14 cellular contexts compared by ENCODE assay signal in genomic region chr1:86429122-86429725, GRCh38. TPM values are rescaled to one million over a fixed set of nuclear protein-coding genes. Genes with fewer than 3 reads are reported as not detected.
DNase-seq lines count a peak whose midpoint lies in the region; ATAC-seq, FAIRE-seq and TF ChIP-seq lines count a peak whose summit lies in the region.
"Had no signal": no experiment of that assay in that cellular context is flagged by ENCODE, and none has a peak within 500 bp of the region (broad histone marks: within the 10 kb centered on the region; RNA-seq: fewer than 3 reads in every experiment).

No MANE protein-coding gene starts in this region.

- H3K4me2 ChIP-seq in BLaER1 (peak overlapping the region; percentile 29), PC-3 (ENCODE audit: low read length) (peak overlapping the region; percentile 79), endothelial cell of umbilical vein (ENCODE audit: insufficient read depth, low read length) (no peak overlapping the region), parathyroid adenoma (ENCODE audit: low read length) (peak overlapping the region; percentile 54)

- FAIRE-seq in endothelial cell of umbilical vein (lab: Jason Lieb, UNC): no peak
- FAIRE-seq: TTC549 had no signal

- H3K79me2 ChIP-seq in PC-3 (ENCODE audit: low read length) (no peaks in the 10 kb centered on the region), endothelial cell of umbilical vein (ENCODE audit: control insufficient read depth, insufficient read depth, low read length) (no peaks in the 10 kb centered on the region), parathyroid adenoma (no peaks in the 10 kb centered on the region)

- ATAC-seq in PC-3: no peak
- no peak for ATAC-seq in GM21526 (IDR thresholded peaks at IDR 0.05; ENCODE audit: low FRiP score, unreplicated experiment)

- H3K27me3 ChIP-seq in BLaER1 (no peaks in the 10 kb centered on the region), PC-3 (ENCODE audit: low read length) (no peaks in the 10 kb centered on the region), endothelial cell of umbilical vein (ENCODE audit: control insufficient read depth in 2 of 2, insufficient read depth in 2 of 2, low read length in 2 of 2) (peaks cover 0 to under 1% of the 10 kb centered on the region in 2 experiments), parathyroid adenoma (ENCODE audit: control insufficient read depth, insufficient read depth, low read length) (no peaks in the 10 kb centered on the region)
- H3K27me3 ChIP-seq: MG63 had no signal

- BruUV-seq in PC-3 (replicated peaks; lab: Mats Ljungman, UMichigan) (no TSS peak), endothelial cell of umbilical vein (replicated peaks; lab: Mats Ljungman, UMichigan) (no TSS peak)

- POLR2A ChIA-PET in PC-3 (lab: Charles Lee; ENCODE audit: unreplicated experiment) (no interaction called here), endothelial cell of umbilical vein (lab: Charles Lee) (interaction anchor here (1.1 kb wide), 1 partner anchor 12 kb away, joined by 10 read pairs; no protein-coding TSS in a partner anchor)

- H2AFZ ChIP-seq in PC-3 (ENCODE audit: low read length): no peak overlapping the region
- peak overlapping the region; percentile 44 for H2AFZ ChIP-seq in endothelial cell of umbilical vein (ENCODE audit: low read depth, low read length)
- H2AFZ ChIP-seq in parathyroid adenoma: peak overlapping the region; percentile 38

- H3K27ac ChIP-seq in BLaER1: no peak overlapping the region
- peak overlapping the region; percentile 98 for H3K27ac ChIP-seq in PC-3 (ENCODE audit: low read length)
- no peak overlapping the region for H3K27ac ChIP-seq in endothelial cell of umbilical vein (ENCODE audit: insufficient read depth, low read depth, low read length)
- H3K27ac ChIP-seq in parathyroid adenoma: peak overlapping the region; percentile 80

- dilution Hi-C loops in endothelial cell of umbilical vein (cut with MboI; ENCODE audit: extremely low pct_ligation_motif_present, low sequenced_read_pairs): no loop called here

- no peaks in the 10 kb centered on the region for H4K20me1 ChIP-seq in BLaER1
- H4K20me1 ChIP-seq in PC-3 (ENCODE audit: low read length): no peaks in the 10 kb centered on the region
- no peaks in the 10 kb centered on the region for H4K20me1 ChIP-seq in endothelial cell of umbilical vein (replicated peaks; ENCODE audit: control insufficient read depth, extremely low read depth, insufficient read depth, low read length)

- peaks cover 5% of the 10 kb centered on the region for H3F3A ChIP-seq in PC-3 (ENCODE audit: low read length, unreplicated experiment)

- DNase-seq in PC-3 (no peak), endothelial cell of umbilical vein (ENCODE audit: low read depth, low spot score) (no peak), hepatic stellate cell (ENCODE audit: low spot score) (no peak), T1000 (lab: John Stamatoyannopoulos, UW) (no peak), dermis blood vessel endothelial cell (no peak)
- DNase-seq: activated naive CD8-positive, alpha-beta T cell treated with anti-CD3 and anti-CD28 coated beads, Interleukin-2, amount 50 U/mL, for 24 hours; naive B cell; stimulated activated CD4-positive, alpha-beta T cell treated with anti-CD3 and anti-CD28 coated beads, Interleukin-12 subunit alpha, Interleukin-12 subunit beta, amount 100 ng/mL, for 4 hours had no signal

- peaks cover 18% of the 10 kb centered on the region for H3K4me1 ChIP-seq in BLaER1
- peaks cover 38% of the 10 kb centered on the region for H3K4me1 ChIP-seq in PC-3 (ENCODE audit: insufficient read depth, low read length)
- H3K4me1 ChIP-seq in endothelial cell of umbilical vein (ENCODE audit: control insufficient read depth, extremely low read depth, insufficient read depth, low read length): peaks cover 13% of the 10 kb centered on the region
- peaks cover 10% of the 10 kb centered on the region for H3K4me1 ChIP-seq in parathyroid adenoma

- CTCF ChIA-PET in PC-3 (lab: Charles Lee) (interaction anchor here (1.1 kb wide), 1 partner anchor 43 kb away, joined by 3 read pairs; no protein-coding TSS in a partner anchor), endothelial cell of umbilical vein (lab: Charles Lee) (interaction anchor here (1.1 to 1.2 kb wide), 2 partner anchors 20 to 33 kb away, joined by 4 to 6 read pairs; partner anchors contain the start of gene ODF2L)

- H3K9ac ChIP-seq in BLaER1: no peak overlapping the region
- H3K9ac ChIP-seq in PC-3 (ENCODE audit: low read length): no peak overlapping the region
- no peak overlapping the region for H3K9ac ChIP-seq in endothelial cell of umbilical vein (replicated peaks; ENCODE audit: extremely low read depth, insufficient read depth, low read length)
- H3K9ac ChIP-seq in parathyroid adenoma: no peak overlapping the region

- H3K4me3 ChIP-seq in BLaER1 (no peak overlapping the region), PC-3 (ENCODE audit: low read length) (no peak overlapping the region), endothelial cell of umbilical vein (replicated peaks in 1 of 3; ENCODE audit: insufficient read depth in 1 of 3, low read depth in 1 of 3, low read length in 3 of 3) (no peak overlapping the region), parathyroid adenoma (ENCODE audit: low read depth, low read length) (no peak overlapping the region)
- H3K4me3 ChIP-seq: MG63 had no signal

- H3K36me3 ChIP-seq in BLaER1: no peaks in the 10 kb centered on the region
- H3K36me3 ChIP-seq in PC-3 (ENCODE audit: low read depth, low read length): no peaks in the 10 kb centered on the region
- no peaks in the 10 kb centered on the region for H3K36me3 ChIP-seq in endothelial cell of umbilical vein (ENCODE audit: control insufficient read depth in 2 of 2, extremely low read depth in 1 of 2, insufficient read depth in 2 of 2, low read length in 2 of 2)
- H3K36me3 ChIP-seq in parathyroid adenoma (ENCODE audit: control insufficient read depth, insufficient read depth, low read length): no peaks in the 10 kb centered on the region
- H3K36me3 ChIP-seq: MG63 had no signal

- intact Hi-C loops in PC-3 (cut with micrococcal nuclease) (no loop called here), endothelial cell of umbilical vein (cut with micrococcal nuclease) (no loop called here)

- TF ChIP-seq CTCF in PC-3 (conservative IDR thresholded peaks at IDR 0.05; ENCODE audit: low read depth, low read length) (no peak), endothelial cell of umbilical vein (IDR thresholded peaks at IDR 0.05; ENCODE audit: extremely low read depth in 1 of 2, insufficient read depth in 1 of 2, low read depth in 1 of 2, low read length in 2 of 2) (no peak), parathyroid adenoma (IDR thresholded peaks at IDR 0.05) (no peak)

- H3K9me1 ChIP-seq in endothelial cell of umbilical vein (replicated peaks; ENCODE audit: control insufficient read depth, extremely low read depth, insufficient read depth, low read length): no peaks in the 10 kb centered on the region

- H3K9me3 ChIP-seq in BLaER1 (no peaks in the 10 kb centered on the region), PC-3 (ENCODE audit: low read length) (no peaks in the 10 kb centered on the region), endothelial cell of umbilical vein (replicated peaks; ENCODE audit: control insufficient read depth, insufficient read depth, low read length) (no peaks in the 10 kb centered on the region), parathyroid adenoma (ENCODE audit: control insufficient read depth, low read length) (no peaks in the 10 kb centered on the region)
- H3K9me3 ChIP-seq: MG63 had no signal

- TF ChIP-seq POLR2A in endothelial cell of umbilical vein (IDR thresholded peaks at IDR 0.05; ENCODE audit: low read depth, low read length): no peak

- H3K9me2 ChIP-seq in PC-3 (replicated peaks; ENCODE audit: low read length): no peaks in the 10 kb centered on the region

TF ChIP-seq in endothelial cell of umbilical vein, 7 proteins besides CTCF, POLR2A, EP300 and RAD21:
- TF ChIP-seq JUN (IDR thresholded peaks at IDR 0.05; ENCODE audit: borderline replicate concordance, insufficient read depth, insufficient read length, low read depth) (no peak), EZH2 (IDR thresholded peaks at IDR 0.05; ENCODE audit: borderline replicate concordance, low read depth, low read length, severe bottlenecking) (no peak), MYC (IDR thresholded peaks at IDR 0.05; ENCODE audit: low read depth, low read length) (no peak)

RNA-seq across cellular contexts. Expression of gene CLCA2, which starts 5.3 kb away (rescaled TPM):
- 0.17 and 0.22 TPM in 2 replicates for total RNA-seq in PC-3 (2014; rRNA removed)
- 0.11 TPM in 1 of 2 replicates, not detected in the other for total RNA-seq in endothelial cell of umbilical vein
- 0.01 and 0.05 TPM in 2 replicates for polyA plus RNA-seq in endothelial cell of umbilical vein
- polyA plus RNA-seq in endothelial cell of umbilical vein (2011; cell fraction: cytosol; rRNA removed): 0.06 TPM in 1 of 2 replicates, not detected in the other
- polyA plus RNA-seq in endothelial cell of umbilical vein (2011; cell fraction: nucleus; rRNA removed): not detected in 2 replicates
- 0.05 TPM in 1 of 2 replicates, not detected in the other for polyA plus RNA-seq in endothelial cell of umbilical vein (2012)
- 0.17 TPM in 1 of 2 replicates, not detected in the other for polyA minus RNA-seq in endothelial cell of umbilical vein
- 0.20 TPM for polyA minus RNA-seq in endothelial cell of umbilical vein (2011; cell fraction: cytosol; rRNA and poly(A)+ RNA removed)
- polyA minus RNA-seq in endothelial cell of umbilical vein (2011; cell fraction: nucleus; rRNA and poly(A)+ RNA removed): not detected in 2 replicates
- under 0.01 TPM in 1 of 2 replicates, not detected in the other for total RNA-seq in dermis blood vessel endothelial cell
- polyA plus RNA-seq: CD14-positive monocyte had no signal

RNA-seq across cellular contexts. Expression of gene ODF2L, which starts 33.1 kb away (rescaled TPM):
- total RNA-seq in PC-3 (2014; rRNA removed) (18.3 and 21.8 TPM in 2 replicates), endothelial cell of umbilical vein (74.7 and 86.3 TPM in 2 replicates), dermis blood vessel endothelial cell (42.5 and 63.6 TPM in 2 replicates)
- polyA plus RNA-seq in endothelial cell of umbilical vein: 7.3 and 9.6 TPM in 2 replicates
- 8.4 and 9.8 TPM in 2 replicates for polyA plus RNA-seq in endothelial cell of umbilical vein (2011; cell fraction: cytosol; rRNA removed)
- polyA plus RNA-seq in endothelial cell of umbilical vein (2011; cell fraction: nucleus; rRNA removed): 66.0 and 110 TPM in 2 replicates
- 28.0 and 37.8 TPM in 2 replicates for polyA plus RNA-seq in endothelial cell of umbilical vein (2012)
- polyA minus RNA-seq in endothelial cell of umbilical vein: 9.5 and 13.3 TPM in 2 replicates
- 7.2 TPM for polyA minus RNA-seq in endothelial cell of umbilical vein (2011; cell fraction: cytosol; rRNA and poly(A)+ RNA removed)
- 67.3 and 84.0 TPM in 2 replicates for polyA minus RNA-seq in endothelial cell of umbilical vein (2011; cell fraction: nucleus; rRNA and poly(A)+ RNA removed)

RNA-seq across cellular contexts. Expression of gene CLCA1, which starts 39.5 kb away (rescaled TPM):
- total RNA-seq in PC-3 (2014; rRNA removed) (not detected in 2 replicates), endothelial cell of umbilical vein (not detected in 2 replicates), dermis blood vessel endothelial cell (not detected in 2 replicates)
- polyA plus RNA-seq in endothelial cell of umbilical vein: not detected in 2 replicates
- not detected in 2 replicates for polyA plus RNA-seq in endothelial cell of umbilical vein (2011; cell fraction: cytosol; rRNA removed)
- polyA plus RNA-seq in endothelial cell of umbilical vein (2011; cell fraction: nucleus; rRNA removed): not detected in 2 replicates
- polyA plus RNA-seq in endothelial cell of umbilical vein (2012): not detected in 2 replicates
- polyA minus RNA-seq in endothelial cell of umbilical vein: not detected in 2 replicates
- polyA minus RNA-seq in endothelial cell of umbilical vein (2011; cell fraction: cytosol; rRNA and poly(A)+ RNA removed): not detected
- not detected in 2 replicates for polyA minus RNA-seq in endothelial cell of umbilical vein (2011; cell fraction: nucleus; rRNA and poly(A)+ RNA removed)
- polyA plus RNA-seq: CD14-positive monocyte had no signal

Comparison
In these comparisons a context has a peak if more than half of its experiments do, and no peak if none do; other contexts are left out.
1. H3K27ac ChIP-seq: peak in PC-3 (single experiment) and parathyroid adenoma (single experiment); none in BLaER1 (single experiment) and endothelial cell of umbilical vein (single experiment).